ENCODE assay signal across 18 cellular contexts in genomic region chr14:64801046-64801445, GRCh38.
"Had no signal": no experiment of that assay in that cellular context is flagged by ENCODE, and none has a peak within 500 bp of the region (broad histone marks: within the 10 kb centered on the region; RNA-seq: fewer than 3 reads in every experiment).

No MANE protein-coding gene starts in this region.

- DNase-seq: activated CD4-positive, alpha-beta memory T cell treated with anti-CD3 and anti-CD28 coated beads, Interleukin-2, amount 10 ng/mL, durations not matched to agents 7 days and 5 days; activated CD4-positive, alpha-beta T cell treated with anti-CD3 and anti-CD28 coated beads, Interleukin-2, amount 50 U/mL, for 1 hour; activated gamma-delta T cell treated with Interleukin-2 at 50 U/mL for 16 hours; activated naive CD4-positive, alpha-beta T cell treated with anti-CD3 and anti-CD28 coated beads, Interleukin-2, amount 10 ng/mL, durations not matched to agents 7 days and 5 days; activated naive CD8-positive, alpha-beta T cell treated with anti-CD3 and anti-CD28 coated beads for 36 hours; MM.1S; NCI-H1436; NCI-H2029 treated with DMSO at 0.1 percent for 48 hours; NCI-H510A; NCI-H526 treated with DMSO at 0.1 percent for 48 hours had no signal

- ATAC-seq: activated CD4-positive, alpha-beta T cell treated with anti-CD3 and anti-CD28 coated beads for 36 hours; activated T-cell treated with anti-CD3 and anti-CD28 coated beads, Interleukin-2, amount 50 U/mL, for 72 hours; PC-3 had no signal

- FAIRE-seq: K562, RCC 7860 had no signal

- H3K9me3 Mint-ChIP-seq: activated CD4-positive, alpha-beta memory T cell treated with anti-CD3 and anti-CD28 coated beads, Interleukin-2, amount 10 ng/mL, durations not matched to agents 7 days and 5 days; activated naive CD4-positive, alpha-beta T cell treated with anti-CD3 and anti-CD28 coated beads, Interleukin-2, amount 10 ng/mL, durations not matched to agents 7 days and 5 days; activated naive CD8-positive, alpha-beta T cell treated with anti-CD3 and anti-CD28 coated beads for 36 hours; activated T-cell treated with anti-CD3 and anti-CD28 coated beads, Interleukin-2, amount 50 U/mL, for 72 hours; activated T-helper 2 cell treated with anti-CD3 and anti-CD28 coated beads, Interferon-gamma antibody, Interleukin-2, Interleukin-4, amounts not matched to agents 10 μg/mL and 5 μg/mL and 100 μg/mL, durations not matched to agents 14 hours and 24 hours and 36 hours; T-helper 1 cell treated with Interleukin-12 subunit alpha and Interleukin-12 subunit beta and Interleukin-4 antibody, amounts not matched to agents 30 μg/mL and 1 μg/mL, for 36 hours had no signal

- H3K27me3 Mint-ChIP-seq: activated CD4-positive, alpha-beta T cell treated with anti-CD3 and anti-CD28 coated beads for 36 hours; activated naive CD8-positive, alpha-beta T cell treated with anti-CD3 and anti-CD28 coated beads for 36 hours had no signal

- H3K36me3 Mint-ChIP-seq: activated naive CD4-positive, alpha-beta T cell treated with anti-CD3 and anti-CD28 coated beads, Interleukin-2, amount 10 ng/mL, durations not matched to agents 7 days and 5 days; activated naive CD8-positive, alpha-beta T cell treated with anti-CD3 and anti-CD28 coated beads for 36 hours had no signal

- H3K27ac ChIP-seq: WERI-Rb-1 had no signal

- H3K27ac Mint-ChIP-seq: activated CD4-positive, alpha-beta memory T cell treated with anti-CD3 and anti-CD28 coated beads, Interleukin-2, amount 10 ng/mL, durations not matched to agents 7 days and 5 days; activated CD4-positive, alpha-beta T cell treated with anti-CD3 and anti-CD28 coated beads for 36 hours; activated naive CD4-positive, alpha-beta T cell treated with anti-CD3 and anti-CD28 coated beads, Interleukin-2, amount 10 ng/mL, durations not matched to agents 7 days and 5 days; activated naive CD8-positive, alpha-beta T cell treated with anti-CD3 and anti-CD28 coated beads for 36 hours; activated T-cell treated with anti-CD3 and anti-CD28 coated beads, Interleukin-2, amount 50 U/mL, for 72 hours; activated T-helper 2 cell treated with anti-CD3 and anti-CD28 coated beads, Interferon-gamma antibody, Interleukin-2, Interleukin-4, amounts not matched to agents 10 μg/mL and 5 μg/mL and 100 μg/mL, durations not matched to agents 14 hours and 24 hours and 36 hours; T-helper 1 cell treated with Interleukin-12 subunit alpha and Interleukin-12 subunit beta and Interleukin-4 antibody, amounts not matched to agents 30 μg/mL and 1 μg/mL, for 36 hours had no signal

- H3K4me3 Mint-ChIP-seq: activated CD4-positive, alpha-beta memory T cell treated with anti-CD3 and anti-CD28 coated beads, Interleukin-2, amount 10 ng/mL, durations not matched to agents 7 days and 5 days; activated CD4-positive, alpha-beta T cell treated with anti-CD3 and anti-CD28 coated beads for 36 hours; activated naive CD4-positive, alpha-beta T cell treated with anti-CD3 and anti-CD28 coated beads, Interleukin-2, amount 10 ng/mL, durations not matched to agents 7 days and 5 days; activated naive CD8-positive, alpha-beta T cell treated with anti-CD3 and anti-CD28 coated beads for 36 hours; activated T-cell treated with anti-CD3 and anti-CD28 coated beads, Interleukin-2, amount 50 U/mL, for 72 hours; T-helper 1 cell treated with Interleukin-12 subunit alpha and Interleukin-12 subunit beta and Interleukin-4 antibody, amounts not matched to agents 30 μg/mL and 1 μg/mL, for 36 hours had no signal

- H3K4me1 Mint-ChIP-seq: activated CD4-positive, alpha-beta memory T cell treated with anti-CD3 and anti-CD28 coated beads, Interleukin-2, amount 10 ng/mL, durations not matched to agents 7 days and 5 days; activated CD4-positive, alpha-beta T cell treated with anti-CD3 and anti-CD28 coated beads for 36 hours; activated naive CD4-positive, alpha-beta T cell treated with anti-CD3 and anti-CD28 coated beads, Interleukin-2, amount 10 ng/mL, durations not matched to agents 7 days and 5 days; activated naive CD8-positive, alpha-beta T cell treated with anti-CD3 and anti-CD28 coated beads for 36 hours had no signal

- H3K4me3 ChIP-seq: K562 had no signal

- H3K36me3 ChIP-seq: WERI-Rb-1 had no signal
